In the genomic region with DNA sequence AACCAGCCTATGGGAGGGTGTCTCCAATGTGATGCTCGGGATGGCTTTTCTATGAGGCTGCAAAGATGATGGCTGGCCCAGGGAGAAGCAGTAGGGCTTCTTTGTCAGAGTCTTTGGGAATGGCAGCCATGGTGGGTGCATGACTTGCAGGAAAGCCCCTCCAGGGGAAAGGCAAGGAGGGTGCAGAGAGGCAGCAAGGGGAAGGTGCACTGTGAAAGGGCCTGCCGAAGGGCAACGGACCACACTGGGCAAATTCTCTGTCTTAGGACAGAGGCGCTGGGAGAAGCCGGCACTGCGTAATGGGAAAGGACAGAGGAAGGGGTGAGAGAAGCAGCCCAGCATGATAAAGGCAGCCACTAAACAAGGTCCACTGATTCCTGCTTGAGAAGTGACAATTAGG, we compare ENCODE assay signal across 3 cellular contexts.
"Had no signal": no experiment of that assay in that cellular context is flagged by ENCODE, and none has a peak within 500 bp of the region (broad histone marks: within the 10 kb centered on the region; RNA-seq: fewer than 3 reads in every experiment).

No MANE protein-coding gene starts in this region.

- ATAC-seq: GM12878 had no signal

- H3K4me3 ChIP-seq: GM12878 had no signal

- DNase-seq: GDM1, GF-D8 had no signal
